ENCODE assay signal across 28 cellular contexts in genomic region chr2:7951001-7951400, GRCh38.
"Had no signal": no experiment of that assay in that cellular context is flagged by ENCODE, and none has a peak within 500 bp of the region (broad histone marks: within the 10 kb centered on the region; RNA-seq: fewer than 3 reads in every experiment).

No MANE protein-coding gene starts in this region.

- H3K9ac ChIP-seq: parathyroid adenoma had no signal

- H3K9me3 ChIP-seq: left lung, lower lobe of right lung, neutrophil, psoas muscle, right lobe of liver, suprapubic skin, transverse colon, upper lobe of left lung, vagina had no signal

- H3K36me3 ChIP-seq: left lung, lower lobe of right lung, neutrophil, right lobe of liver, suprapubic skin, transverse colon, upper lobe of left lung, vagina had no signal

- H2AFZ ChIP-seq: parathyroid adenoma had no signal

- H3K27me3 ChIP-seq: left lung, right lobe of liver, suprapubic skin, transverse colon, upper lobe of left lung, vagina had no signal

- H3K4me1 Mint-ChIP-seq: immature natural killer cell; naive thymus-derived CD8-positive, alpha-beta T cell; neural crest cell; stimulated activated naive B cell treated with anti-CD40 and anti-IgM and Interleukin-4, amounts not matched to agents 10 μg/mL and 1 μg/mL and 100 μg/mL, for 72 hours had no signal

- H3K36me3 Mint-ChIP-seq: mesothelial cell of epicardium; naive thymus-derived CD8-positive, alpha-beta T cell; stimulated activated naive B cell treated with anti-CD40 and anti-IgM and Interleukin-4, amounts not matched to agents 10 μg/mL and 1 μg/mL and 100 μg/mL, for 72 hours had no signal

- H3K4me3 Mint-ChIP-seq: immature natural killer cell; mesothelial cell of epicardium; naive thymus-derived CD8-positive, alpha-beta T cell; nephron; neural crest cell; stimulated activated naive B cell treated with anti-CD40 and anti-IgM and Interleukin-4, amounts not matched to agents 10 μg/mL and 1 μg/mL and 100 μg/mL, for 72 hours had no signal

- DNase-seq: hypothalamus; immature natural killer cell; kidney; left colon; left lung; lower lobe of right lung; mammary epithelial cell; mesendoderm; naive thymus-derived CD8-positive, alpha-beta T cell; occipital lobe; psoas muscle; right lobe of liver; stimulated activated CD4-positive, alpha-beta T cell treated with anti-CD3 and anti-CD28 coated beads, Interleukin-12 subunit alpha, Interleukin-12 subunit beta, amount 100 ng/mL, for 4 hours; stimulated activated CD4-positive, alpha-beta T cell treated with anti-CD3 and anti-CD28 coated beads, Interleukin-15, amount 100 ng/mL, for 24 hours; stimulated activated CD4-positive, alpha-beta T cell treated with anti-CD3 and anti-CD28 coated beads, Interleukin-2, amount 100 ng/mL, for 24 hours; stimulated activated CD4-positive, alpha-beta T cell treated with anti-CD3 and anti-CD28 coated beads, Interleukin-4, amount 100 ng/mL, for 1 hour; stimulated activated naive B cell treated with anti-CD40 and anti-IgM and Interleukin-4, amounts not matched to agents 10 μg/mL and 1 μg/mL and 100 μg/mL, for 72 hours; stimulated activated naive CD8-positive, alpha-beta T cell treated with anti-CD3 and anti-CD28 coated beads, Interleukin-15, Interleukin-2, amounts not matched to agents 100 U/mL and 50 U/mL, for 24 hours; transverse colon had no signal

- H3K9me3 Mint-ChIP-seq: immature natural killer cell; mesothelial cell of epicardium; naive thymus-derived CD8-positive, alpha-beta T cell; nephron; neural crest cell; stimulated activated naive B cell treated with anti-CD40 and anti-IgM and Interleukin-4, amounts not matched to agents 10 μg/mL and 1 μg/mL and 100 μg/mL, for 72 hours had no signal

- H3K79me2 ChIP-seq: parathyroid adenoma had no signal

- H3K4me3 ChIP-seq: left lung, lower lobe of right lung, psoas muscle, right lobe of liver, skin epidermis, suprapubic skin, transverse colon, upper lobe of left lung, vagina had no signal

- ATAC-seq: left colon; left lung; lower lobe of right lung; naive thymus-derived CD8-positive, alpha-beta T cell; psoas muscle; right lobe of liver; stimulated activated naive B cell treated with anti-CD40 and anti-IgM and Interleukin-4, amounts not matched to agents 10 μg/mL and 1 μg/mL and 100 μg/mL, for 72 hours; stimulated activated naive CD8-positive, alpha-beta T cell treated with anti-CD3 and anti-CD28 coated beads, Interleukin-15, Interleukin-2, amounts not matched to agents 100 U/mL and 50 U/mL, for 24 hours had no signal

- H3K4me1 ChIP-seq: left lung, lower lobe of right lung, parathyroid adenoma, psoas muscle, right lobe of liver, suprapubic skin, transverse colon, upper lobe of left lung, vagina had no signal

- H3K27ac ChIP-seq: left lung, lower lobe of right lung, neutrophil, parathyroid adenoma, psoas muscle, right lobe of liver, skin epidermis, suprapubic skin, transverse colon, upper lobe of left lung, vagina had no signal

- H3K27ac Mint-ChIP-seq: immature natural killer cell; mesothelial cell of epicardium; naive thymus-derived CD8-positive, alpha-beta T cell; stimulated activated naive B cell treated with anti-CD40 and anti-IgM and Interleukin-4, amounts not matched to agents 10 μg/mL and 1 μg/mL and 100 μg/mL, for 72 hours had no signal
